In genomic region chr5:136329791-136330190, GRCh38 we compare ENCODE assay signal across 3 cellular contexts. TPM values are rescaled to one million over a fixed set of nuclear protein-coding genes. Genes with fewer than 3 reads are reported as not detected.
"Had no signal": no experiment of that assay in that cellular context is flagged by ENCODE, and none has a peak within 500 bp of the region (broad histone marks: within the 10 kb centered on the region; RNA-seq: fewer than 3 reads in every experiment).

No MANE protein-coding gene starts in this region.

- DNase-seq: GDM1, GF-D8 had no signal

- H3K4me3 ChIP-seq: GM12878 had no signal

RNA-seq across cellular contexts. Expression of gene TRPC7, which starts 35.6 kb away (rescaled TPM):
- total RNA-seq: GM12878 had no signal
